ENCODE assay signal across 1 cellular context in the genomic region with DNA sequence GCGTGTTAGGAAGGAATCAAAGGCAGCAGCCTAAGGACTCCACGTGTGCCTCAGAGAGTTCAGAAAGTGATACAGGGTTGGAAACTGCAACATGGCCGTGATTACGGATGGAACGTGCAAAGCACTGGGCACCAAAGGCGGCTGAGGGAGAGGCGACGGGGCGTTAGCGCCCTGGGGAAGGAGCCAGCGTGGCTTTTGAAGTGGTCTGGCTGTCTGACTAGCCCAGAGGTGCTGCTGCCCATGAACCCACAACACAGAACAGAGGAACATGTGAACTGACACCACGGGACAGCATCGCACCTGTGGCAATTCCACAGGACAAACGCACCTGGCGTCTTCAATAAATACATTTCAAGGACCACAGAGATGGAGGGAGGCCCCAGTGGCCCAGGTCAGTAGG.
TF ChIP-seq lines count a peak whose summit lies in the region.

No MANE protein-coding gene starts in this region.

TF ChIP-seq in H1, 55 proteins besides CTCF, POLR2A, EP300 and RAD21:
- TF ChIP-seq NRF1 (IDR thresholded peaks at IDR 0.05; ENCODE audit: low read depth, low read length): no peak
